Comparison of ENCODE assay signal across 11 cellular contexts in the genomic region with DNA sequence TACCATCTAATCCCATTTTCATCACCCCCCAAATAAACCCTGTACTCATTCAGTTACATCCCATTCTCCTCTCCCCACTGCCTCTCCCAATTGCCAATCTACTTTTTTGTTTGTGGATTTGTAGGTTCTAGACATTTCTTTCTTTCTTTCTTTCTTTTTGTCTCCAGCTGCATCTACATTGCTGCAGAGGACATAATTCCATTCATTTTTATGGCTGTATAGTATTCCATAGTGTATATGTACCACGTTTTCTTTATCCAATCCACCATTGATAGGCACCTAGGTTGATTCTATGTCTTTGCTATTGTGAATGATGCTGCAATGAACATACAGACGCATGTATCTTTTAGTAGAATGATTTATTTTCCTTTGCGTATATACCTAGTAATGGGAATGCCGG. TPM values are rescaled to one million over a fixed set of nuclear protein-coding genes. Genes with fewer than 3 reads are reported as not detected.
DNase-seq lines count a peak whose midpoint lies in the region; ATAC-seq and TF ChIP-seq lines count a peak whose summit lies in the region.
"Had no signal": no experiment of that assay in that cellular context is flagged by ENCODE, and none has a peak within 500 bp of the region (broad histone marks: within the 10 kb centered on the region; RNA-seq: fewer than 3 reads in every experiment).

No MANE protein-coding gene starts in this region.

- H3K9me3 ChIP-seq in HUES6 (ENCODE audit: control insufficient read depth, insufficient read depth, low read depth, low read length), result no peaks in the 10 kb centered on the region
- no peaks in the 10 kb centered on the region for H3K9me3 ChIP-seq in ectodermal cell (ENCODE audit: control insufficient read depth, low read length)
- H3K9me3 ChIP-seq in osteoblast (ENCODE audit: low read depth, low read length), result no peaks in the 10 kb centered on the region
- H3K9me3 ChIP-seq in MM.1S (replicated peaks; ENCODE audit: insufficient read depth, low read length), result no peaks in the 10 kb centered on the region

- no peaks in the 10 kb centered on the region for H3K9me3 Mint-ChIP-seq in Calu3 (ENCODE audit: low read depth, unreplicated experiment)

- TF ChIP-seq CTCF in Calu3 (IDR thresholded peaks at IDR 0.05; ENCODE audit: unreplicated experiment), result no peak
- TF ChIP-seq CTCF in osteoblast (IDR thresholded peaks at IDR 0.05; ENCODE audit: extremely low read depth, low read depth, low read length), result no peak
- TF ChIP-seq CTCF in MM.1S (IDR thresholded peaks at IDR 0.05; ENCODE audit: low read length), result no peak

- H3F3A ChIP-seq in MM.1S (ENCODE audit: insufficient read depth, low read length), result no peaks in the 10 kb centered on the region

- H3K4me1 ChIP-seq in HUES6 (ENCODE audit: control insufficient read depth, insufficient read depth, low read length) (peaks cover 7% of the 10 kb centered on the region), ectodermal cell (ENCODE audit: control insufficient read depth, insufficient read depth, low read length) (no peaks in the 10 kb centered on the region), osteoblast (ENCODE audit: insufficient read depth, low read length) (no peaks in the 10 kb centered on the region), MM.1S (ENCODE audit: low read length) (no peaks in the 10 kb centered on the region)

- H3K27me3 ChIP-seq in HUES6 (ENCODE audit: control insufficient read depth, insufficient read depth, low read length) (peaks cover 10% of the 10 kb centered on the region), ectodermal cell (ENCODE audit: control insufficient read depth, insufficient read depth, low read length, poor library complexity, severe bottlenecking) (peaks cover 11% of the 10 kb centered on the region), osteoblast (ENCODE audit: insufficient read depth, low read length) (peaks cover 58% of the 10 kb centered on the region), MM.1S (replicated peaks; ENCODE audit: insufficient read depth, low read length) (no peaks in the 10 kb centered on the region)

- H3K36me3 Mint-ChIP-seq in Calu3 (ENCODE audit: insufficient read depth, unreplicated experiment), result peaks cover 5% of the 10 kb centered on the region

- 81 to 90% methylated on average over 3 of the region's 4 CpGs for WGBS in ectodermal cell, 2 experiments

- H3K9ac ChIP-seq in HUES6 (ENCODE audit: low read length) (no peak overlapping the region), MM.1S (ENCODE audit: low read length) (no peak overlapping the region)

- peaks cover 39% of the 10 kb centered on the region for H3K27me3 Mint-ChIP-seq in Calu3 (ENCODE audit: unreplicated experiment)

- BruUV-seq in Calu3 (replicated peaks; lab: Mats Ljungman, UMichigan), result no TSS peak

- ATAC-seq in GM18502 (IDR thresholded peaks at IDR 0.05; ENCODE audit: poor library complexity, unreplicated experiment) (no peak), GM18861 (IDR thresholded peaks at IDR 0.05; ENCODE audit: unreplicated experiment) (no peak)

- H3K36me3 ChIP-seq in HUES6 (ENCODE audit: control insufficient read depth, insufficient read depth, low read length) (no peaks in the 10 kb centered on the region), ectodermal cell (ENCODE audit: control insufficient read depth, insufficient read depth, low read length) (no peaks in the 10 kb centered on the region), osteoblast (ENCODE audit: insufficient read depth, low read length) (no peaks in the 10 kb centered on the region), MM.1S (replicated peaks; ENCODE audit: insufficient read depth, low read length) (no peaks in the 10 kb centered on the region)

- H3K27ac ChIP-seq in HUES6 (ENCODE audit: low read depth, low read length) (no peak overlapping the region), ectodermal cell (ENCODE audit: insufficient read depth, low read depth, low read length, poor library complexity, severe bottlenecking) (no peak overlapping the region), osteoblast (ENCODE audit: low read depth, low read length) (no peak overlapping the region), MM.1S (ENCODE audit: low read length) (no peak overlapping the region)
- H3K27ac ChIP-seq: RWPE1 had no signal

- H3K4me2 ChIP-seq in osteoblast (ENCODE audit: insufficient read depth, low read length) (peak overlapping the region; percentile 76), MM.1S (ENCODE audit: low read depth, low read length) (no peak overlapping the region)

- peaks cover 13% of the 10 kb centered on the region for H3K4me1 Mint-ChIP-seq in Calu3 (ENCODE audit: low read depth, unreplicated experiment)

- H3K4me3 ChIP-seq in HUES6 (ENCODE audit: low read depth, low read length) (peak overlapping the region; percentile 71), ectodermal cell (ENCODE audit: insufficient read depth, low read depth, low read length) (peak overlapping the region; percentile 58), osteoblast (ENCODE audit: insufficient read depth, low read length) (peak overlapping the region; percentile 69), MM.1S (ENCODE audit: low read length) (no peak overlapping the region)

- H3K79me2 ChIP-seq in osteoblast (ENCODE audit: insufficient read depth, low read length) (no peaks in the 10 kb centered on the region), MM.1S (ENCODE audit: low read length) (no peaks in the 10 kb centered on the region)

- no peak overlapping the region for H2AFZ ChIP-seq in osteoblast (ENCODE audit: low read length)
- no peak overlapping the region for H2AFZ ChIP-seq in MM.1S (ENCODE audit: low read length)

- intact Hi-C loops in Calu3 (cut with micrococcal nuclease; ENCODE audit: unreplicated experiment), result no loop called here

- no peaks in the 10 kb centered on the region for H3K9me2 ChIP-seq in MM.1S (replicated peaks; ENCODE audit: insufficient read depth, low read length)

- DNase-seq in Calu3, result no peak
- no peak for DNase-seq in osteoblast (ENCODE audit: insufficient read length, low spot score, missing footprints)
- DNase-seq in MM.1S, result no peak
- DNase-seq in NCI-H1048 (lab: John Stamatoyannopoulos, UW), result no peak
- DNase-seq: effector CD8-positive, alpha-beta T cell; NCI-H1436 treated with DMSO at 0.1 percent for 48 hours had no signal

- H4K20me1 ChIP-seq in osteoblast (ENCODE audit: insufficient read depth, low read length) (no peaks in the 10 kb centered on the region), MM.1S (ENCODE audit: insufficient read depth, low read length) (no peaks in the 10 kb centered on the region)

- H3K4me3 Mint-ChIP-seq in Calu3 (ENCODE audit: low read depth, unreplicated experiment), result peak overlapping the region; percentile 72

- CTCF ChIA-PET in Calu3 (lab: Charles Lee), result interaction anchor here (1.5 to 1.9 kb wide), 2 partner anchors 17 to 96 kb away, joined by 11 to 14 read pairs; no protein-coding TSS in a partner anchor

- no peak overlapping the region for H3K27ac Mint-ChIP-seq in Calu3 (ENCODE audit: unreplicated experiment)

RNA-seq across cellular contexts. Expression of gene CRYM, which starts 6.3 kb away (rescaled TPM):
- total RNA-seq in Calu3 (2022) (4.1 and 7.2 TPM in 2 replicates), osteoblast (4.1 and 5.1 TPM in 2 replicates)
- 1.3 TPM for polyA plus RNA-seq in ectodermal cell (2013, experiment 1 of 4)
- polyA plus RNA-seq in ectodermal cell (2013, experiment 2 of 4), result 1.2 TPM
- polyA plus RNA-seq in ectodermal cell (2013, experiment 3 of 4), result 1.9 TPM
- polyA plus RNA-seq in ectodermal cell (2013, experiment 4 of 4), result 1.2 TPM

RNA-seq across cellular contexts. Expression of gene ANKS4B, which starts 50.9 kb away (rescaled TPM):
- total RNA-seq in Calu3 (2022), result 3.2 and 5.5 TPM in 2 replicates
- polyA plus RNA-seq in ectodermal cell (2013, experiment 1 of 4), result not detected
- not detected for polyA plus RNA-seq in ectodermal cell (2013, experiment 2 of 4)
- polyA plus RNA-seq in ectodermal cell (2013, experiment 3 of 4), result 0.05 TPM
- polyA plus RNA-seq in ectodermal cell (2013, experiment 4 of 4), result not detected
- total RNA-seq in osteoblast, result not detected in 2 replicates
